11 cellular contexts compared by ENCODE assay signal in genomic region chr11:19673924-19674390, GRCh38. TPM values are rescaled to one million over a fixed set of nuclear protein-coding genes. Genes with fewer than 3 reads are reported as not detected.
DNase-seq lines count a peak whose midpoint lies in the region; ATAC-seq and TF ChIP-seq lines count a peak whose summit lies in the region.
"Had no signal": no experiment of that assay in that cellular context is flagged by ENCODE, and none has a peak within 500 bp of the region (broad histone marks: within the 10 kb centered on the region; RNA-seq: fewer than 3 reads in every experiment).

No MANE protein-coding gene starts in this region.

- H3K27ac ChIP-seq in right cardiac atrium (ENCODE audit: low read length) (peak overlapping the region; percentile 90), psoas muscle (peak overlapping the region; percentile 53)

- H3K4me3 Mint-ChIP-seq in activated naive CD4-positive, alpha-beta T cell treated with anti-CD3 and anti-CD28 coated beads, Interleukin-2, amount 10 ng/mL, durations not matched to agents 7 days and 5 days, result no peak overlapping the region

- CTCF ChIA-PET in activated naive CD4-positive, alpha-beta T cell treated with anti-CD3 and anti-CD28 coated beads, Interleukin-2, amount 10 ng/mL, durations not matched to agents 7 days and 5 days (lab: Charles Lee), result no interaction called here

- no peaks in the 10 kb centered on the region for H3K36me3 ChIP-seq in psoas muscle (ENCODE audit: insufficient read depth in 1 of 2, low read depth in 1 of 2)

- intact Hi-C loops in right cardiac atrium (cut with DNase I), result loop anchor here in 1 of 4 donors (10.0 kb wide), 1 partner anchor 61 kb away; no protein-coding TSS in a partner anchor
- intact Hi-C loops in psoas muscle (cut with DNase I), result no loop called here

- peaks cover 6% of the 10 kb centered on the region for H3K4me1 Mint-ChIP-seq in activated naive CD4-positive, alpha-beta T cell treated with anti-CD3 and anti-CD28 coated beads, Interleukin-2, amount 10 ng/mL, durations not matched to agents 7 days and 5 days

- no peaks in the 10 kb centered on the region for H3K9me3 ChIP-seq in right cardiac atrium (ENCODE audit: control insufficient read depth, low read length)
- no peaks in the 10 kb centered on the region for H3K9me3 ChIP-seq in psoas muscle
- H3K9me3 ChIP-seq: Caco-2 had no signal

- H3K27ac Mint-ChIP-seq in activated naive CD4-positive, alpha-beta T cell treated with anti-CD3 and anti-CD28 coated beads, Interleukin-2, amount 10 ng/mL, durations not matched to agents 7 days and 5 days, result no peak overlapping the region
- H3K27ac Mint-ChIP-seq: activated naive CD8-positive, alpha-beta T cell treated with anti-CD3 and anti-CD28 coated beads, Interleukin-2, amount 10 ng/mL, durations not matched to agents 7 days and 5 days had no signal

- no peak for TF ChIP-seq CTCF in psoas muscle (IDR thresholded peaks at IDR 0.05)

- no peaks in the 10 kb centered on the region for H3K9me3 Mint-ChIP-seq in activated naive CD4-positive, alpha-beta T cell treated with anti-CD3 and anti-CD28 coated beads, Interleukin-2, amount 10 ng/mL, durations not matched to agents 7 days and 5 days
- H3K9me3 Mint-ChIP-seq: activated naive CD8-positive, alpha-beta T cell treated with anti-CD3 and anti-CD28 coated beads, Interleukin-2, amount 10 ng/mL, durations not matched to agents 7 days and 5 days had no signal

- ATAC-seq in right cardiac atrium (peak; percentile 81 to 92), psoas muscle (peak; percentile 67 to 96 (median 87)), HG02981 (IDR thresholded peaks at IDR 0.05; ENCODE audit: unreplicated experiment) (no peak), GM21367 (IDR thresholded peaks at IDR 0.05; ENCODE audit: unreplicated experiment) (no peak)

- WGBS in right cardiac atrium, result 40% methylated on average over 12 of the region's 12 CpGs
- 17 to 28% (median 25%) methylated on average over 12 of the region's 12 CpGs for WGBS in psoas muscle, 3 donors

- in situ Hi-C loops in G401 (cut with HindIII; ENCODE audit: low sequenced_read_pairs), result no loop called here

- H3K36me3 Mint-ChIP-seq in activated naive CD4-positive, alpha-beta T cell treated with anti-CD3 and anti-CD28 coated beads, Interleukin-2, amount 10 ng/mL, durations not matched to agents 7 days and 5 days, result no peaks in the 10 kb centered on the region
- H3K36me3 Mint-ChIP-seq: activated naive CD8-positive, alpha-beta T cell treated with anti-CD3 and anti-CD28 coated beads, Interleukin-2, amount 10 ng/mL, durations not matched to agents 7 days and 5 days had no signal

- H3K27me3 ChIP-seq in right cardiac atrium (ENCODE audit: control insufficient read depth, insufficient read depth) (no peaks in the 10 kb centered on the region), psoas muscle (ENCODE audit: insufficient read depth in 3 of 3, low read length in 2 of 3) (no peaks in the 10 kb centered on the region)

- H3K4me3 ChIP-seq in right cardiac atrium (ENCODE audit: low read length) (no peak overlapping the region), psoas muscle (no peak overlapping the region)

- H3K27me3 Mint-ChIP-seq in activated naive CD4-positive, alpha-beta T cell treated with anti-CD3 and anti-CD28 coated beads, Interleukin-2, amount 10 ng/mL, durations not matched to agents 7 days and 5 days, result peaks cover 15% of the 10 kb centered on the region

- DNase-seq in G401 (ENCODE audit: low spot score) (peak; percentile 83), amygdala (lab: John Stamatoyannopoulos, UW) (peak in 35 of 56 donors; percentile 15 to 83 (median 46)), right cardiac atrium (peak; percentile 84 to 93 (median 91)), psoas muscle (peak; percentile 80 to 89)
- no peak for DNase-seq in activated naive CD4-positive, alpha-beta T cell treated with anti-CD3 and anti-CD28 coated beads, Interleukin-2, amount 10 ng/mL, durations not matched to agents 7 days and 5 days
- no peak for DNase-seq in central memory CD4-positive, alpha-beta T cell
- DNase-seq: activated naive CD8-positive, alpha-beta T cell treated with anti-CD3 and anti-CD28 coated beads, Interleukin-2, amount 10 ng/mL, durations not matched to agents 7 days and 5 days; NCI-H2171 had no signal

- H3K4me1 ChIP-seq in right cardiac atrium (ENCODE audit: control insufficient read depth, insufficient read depth, low read length), result peaks cover 29% of the 10 kb centered on the region
- H3K4me1 ChIP-seq in psoas muscle, result peaks cover 23% of the 10 kb centered on the region
- H3K4me1 ChIP-seq: Caco-2 had no signal

RNA-seq across cellular contexts. Expression of gene NAV2, which starts 38.7 kb away (rescaled TPM):
- 2.5 and 4.2 TPM in 2 replicates for total RNA-seq in G401 (2014; rRNA removed; shearing (Covaris generic))
- total RNA-seq in right cardiac atrium (10 to 100 TPM in 2 of 4 donors, 1 to 10 TPM in 2; 7.9 to 12.9 (median 10.1) TPM), psoas muscle (10 to 100 TPM in 1 of 4 donors, 1 to 10 TPM in 3; 2.1 to 21.8 (median 4.4) TPM)
- polyA plus RNA-seq in right cardiac atrium (4.4 TPM), psoas muscle (1 to 10 TPM in 1 of 3 donors, under 1 TPM in 2; 0.68 to 4.4 (median 0.86) TPM)

Comparison
In these comparisons a context has a peak if more than half of its experiments do, and no peak if none do; other contexts are left out.
1. DNase-seq: peak in G401 (single experiment), amygdala (35 of 56), right cardiac atrium (3 of 3) and psoas muscle (2 of 2); none in activated naive CD4-positive, alpha-beta T cell treated with anti-CD3 and anti-CD28 coated beads, Interleukin-2, amount 10 ng/mL, durations not matched to agents 7 days and 5 days (single experiment) and central memory CD4-positive, alpha-beta T cell (single experiment).
2. ATAC-seq: peak in right cardiac atrium (2 of 2) and psoas muscle (4 of 4); none in HG02981 (single experiment) and GM21367 (single experiment).